Comparison of ENCODE assay signal across 26 cellular contexts in genomic region chr2:76295762-76296161, GRCh38.
"Had no signal": no experiment of that assay in that cellular context is flagged by ENCODE, and none has a peak within 500 bp of the region (broad histone marks: within the 10 kb centered on the region; RNA-seq: fewer than 3 reads in every experiment).

No MANE protein-coding gene starts in this region.

- ATAC-seq: left colon; left lung; lower lobe of right lung; natural killer cell; right lobe of liver; stimulated activated memory B cell treated with anti-CD40 and anti-IgM and Interleukin-4, amounts not matched to agents 10 μg/mL and 1 μg/mL and 100 μg/mL, for 72 hours; stimulated activated naive CD8-positive, alpha-beta T cell treated with anti-CD3 and anti-CD28 coated beads, Interleukin-15, amount 100 ng/mL, for 72 hours had no signal

- DNase-seq: hypothalamus; immature natural killer cell; kidney; left colon; left lung; lower lobe of right lung; mammary epithelial cell; mesenchymal stem cell; naive B cell; natural killer cell; ovary; right lobe of liver; stimulated activated CD4-positive, alpha-beta T cell treated with anti-CD3 and anti-CD28 coated beads, Interleukin-1b, Interleukin-23, amount 100 ng/mL, for 48 hours; stimulated activated CD4-positive, alpha-beta T cell treated with anti-CD3 and anti-CD28 coated beads, Interleukin-2, amount 100 ng/mL, for 48 hours; stimulated activated CD4-positive, alpha-beta T cell treated with anti-CD3 and anti-CD28 coated beads, Interleukin-4, amount 100 ng/mL, for 4 hours; stimulated activated CD8-positive, alpha-beta memory T cell treated with anti-CD3 and anti-CD28 coated beads, Interleukin-4, amount 100 ng/mL, for 48 hours; stimulated activated naive CD4-positive, alpha-beta T cell treated with Interleukin-2 at 50 U/mL for 16 hours; stimulated activated naive CD8-positive, alpha-beta T cell treated with anti-CD3 and anti-CD28 coated beads, Interleukin-15, amount 100 ng/mL, for 72 hours; substantia nigra; upper lobe of left lung had no signal

- H3K4me3 Mint-ChIP-seq: immature natural killer cell; naive B cell; natural killer cell; stimulated activated memory B cell treated with anti-CD40 and anti-IgM and Interleukin-4, amounts not matched to agents 10 μg/mL and 1 μg/mL and 100 μg/mL, for 72 hours; stimulated activated naive CD8-positive, alpha-beta T cell treated with anti-CD3 and anti-CD28 coated beads, Interleukin-15, amount 100 ng/mL, for 72 hours had no signal

- H3K4me1 ChIP-seq: left lung, lower lobe of right lung, right atrium auricular region, right lobe of liver, tibial nerve, upper lobe of left lung, vagina had no signal

- H3K4me1 Mint-ChIP-seq: immature natural killer cell; naive B cell; natural killer cell; stimulated activated memory B cell treated with anti-CD40 and anti-IgM and Interleukin-4, amounts not matched to agents 10 μg/mL and 1 μg/mL and 100 μg/mL, for 72 hours; stimulated activated naive CD8-positive, alpha-beta T cell treated with anti-CD3 and anti-CD28 coated beads, Interleukin-15, amount 100 ng/mL, for 72 hours had no signal

- H3K36me3 Mint-ChIP-seq: immature natural killer cell; naive B cell; natural killer cell; stimulated activated memory B cell treated with anti-CD40 and anti-IgM and Interleukin-4, amounts not matched to agents 10 μg/mL and 1 μg/mL and 100 μg/mL, for 72 hours had no signal

- H3K27me3 Mint-ChIP-seq: naive B cell; progenitor cell of endocrine pancreas; stimulated activated memory B cell treated with anti-CD40 and anti-IgM and Interleukin-4, amounts not matched to agents 10 μg/mL and 1 μg/mL and 100 μg/mL, for 72 hours; stimulated activated naive CD8-positive, alpha-beta T cell treated with anti-CD3 and anti-CD28 coated beads, Interleukin-15, amount 100 ng/mL, for 72 hours had no signal

- H3K27me3 ChIP-seq: left lung, ovary, right atrium auricular region, right lobe of liver, tibial nerve, upper lobe of left lung, vagina had no signal

- H3K9me3 ChIP-seq: left lung, lower lobe of right lung, ovary, right atrium auricular region, right lobe of liver, tibial nerve, upper lobe of left lung, vagina had no signal

- H3K9me3 Mint-ChIP-seq: stimulated activated naive CD8-positive, alpha-beta T cell treated with anti-CD3 and anti-CD28 coated beads, Interleukin-15, amount 100 ng/mL, for 72 hours had no signal

- H3K4me3 ChIP-seq: left lung, lower lobe of right lung, ovary, right atrium auricular region, right lobe of liver, smooth muscle cell, tibial nerve, upper lobe of left lung, vagina had no signal

- H3K27ac Mint-ChIP-seq: immature natural killer cell; naive B cell; natural killer cell; progenitor cell of endocrine pancreas; stimulated activated memory B cell treated with anti-CD40 and anti-IgM and Interleukin-4, amounts not matched to agents 10 μg/mL and 1 μg/mL and 100 μg/mL, for 72 hours; stimulated activated naive CD8-positive, alpha-beta T cell treated with anti-CD3 and anti-CD28 coated beads, Interleukin-15, amount 100 ng/mL, for 72 hours had no signal

- H3K4me2 ChIP-seq: smooth muscle cell had no signal

- H3K27ac ChIP-seq: left lung, lower lobe of right lung, ovary, right atrium auricular region, right lobe of liver, tibial nerve, upper lobe of left lung, vagina had no signal

- H3K36me3 ChIP-seq: left lung, lower lobe of right lung, ovary, right atrium auricular region, right lobe of liver, tibial nerve, upper lobe of left lung, vagina had no signal
